17 cellular contexts compared by ENCODE assay signal in the genomic region with DNA sequence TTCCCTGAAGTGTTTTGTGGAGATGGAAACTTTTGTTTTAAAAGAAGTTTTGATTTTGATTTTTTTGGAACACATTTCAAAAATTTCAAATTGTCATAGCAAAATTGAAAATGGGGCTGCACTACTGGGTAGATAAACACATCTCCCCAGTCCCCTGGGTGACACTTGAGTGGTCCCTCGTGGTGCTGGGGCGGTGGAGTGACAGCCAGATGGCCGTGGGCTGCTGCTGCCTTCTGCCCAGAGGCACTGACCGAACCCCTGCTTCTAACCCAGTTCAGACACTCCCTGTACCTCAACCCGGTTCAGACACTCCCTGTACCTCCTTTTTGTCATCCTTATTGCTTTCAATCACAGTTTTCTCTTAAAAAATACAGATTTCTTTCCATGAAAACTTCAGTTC.
DNase-seq lines count a peak whose midpoint lies in the region; ATAC-seq and TF ChIP-seq lines count a peak whose summit lies in the region.
"Had no signal": no experiment of that assay in that cellular context is flagged by ENCODE, and none has a peak within 500 bp of the region (broad histone marks: within the 10 kb centered on the region; RNA-seq: fewer than 3 reads in every experiment).

No MANE protein-coding gene starts in this region.

- POLR2A ChIA-PET in activated CD4-positive, alpha-beta memory T cell treated with anti-CD3 and anti-CD28 coated beads for 36 hours (lab: Charles Lee): no interaction called here
- POLR2A ChIA-PET in activated CD4-positive, alpha-beta memory T cell treated with anti-CD3 and anti-CD28 coated beads, Interleukin-2, amount 10 ng/mL, durations not matched to agents 7 days and 5 days (lab: Charles Lee): no interaction called here

- DNase-seq in activated CD4-positive, alpha-beta memory T cell treated with anti-CD3 and anti-CD28 coated beads for 36 hours: no peak
- no peak for DNase-seq in activated CD4-positive, alpha-beta memory T cell treated with anti-CD3 and anti-CD28 coated beads, Interleukin-2, amount 10 ng/mL, durations not matched to agents 7 days and 5 days
- DNase-seq in chondrocyte (ENCODE audit: low spot score) (no peak), naive B cell (no peak), COR-L47 (lab: John Stamatoyannopoulos, UW) (no peak), body of pancreas (no peak), activated gamma-delta T cell (lab: John Stamatoyannopoulos, UW) (no peak)
- DNase-seq: DMS53; NCI-H187; NCI-H510A; stimulated activated CD4-positive, alpha-beta T cell treated with anti-CD3 and anti-CD28 coated beads, Interleukin-2, amount 100 ng/mL, for 24 hours had no signal

- no peaks in the 10 kb centered on the region for H3K9me3 Mint-ChIP-seq in activated CD4-positive, alpha-beta memory T cell treated with anti-CD3 and anti-CD28 coated beads for 36 hours
- no peaks in the 10 kb centered on the region for H3K9me3 Mint-ChIP-seq in activated CD4-positive, alpha-beta memory T cell treated with anti-CD3 and anti-CD28 coated beads, Interleukin-2, amount 10 ng/mL, durations not matched to agents 7 days and 5 days
- H3K9me3 Mint-ChIP-seq in chondrocyte (ENCODE audit: low read depth): no peaks in the 10 kb centered on the region
- H3K9me3 Mint-ChIP-seq in naive B cell: peaks cover 0 to 4% (median 0%) of the 10 kb centered on the region in 7 donors

- H3K27ac Mint-ChIP-seq in activated CD4-positive, alpha-beta memory T cell treated with anti-CD3 and anti-CD28 coated beads for 36 hours: peak overlapping the region; percentile 5
- no peak overlapping the region for H3K27ac Mint-ChIP-seq in activated CD4-positive, alpha-beta memory T cell treated with anti-CD3 and anti-CD28 coated beads, Interleukin-2, amount 10 ng/mL, durations not matched to agents 7 days and 5 days
- H3K27ac Mint-ChIP-seq in chondrocyte (ENCODE audit: unreplicated experiment): peak overlapping the region; percentile 90
- peak overlapping the region in 5 of 6 donors; percentile 7 to 80 (median 46) for H3K27ac Mint-ChIP-seq in naive B cell

- no peaks in the 10 kb centered on the region for H3K9me3 ChIP-seq in body of pancreas
- H3K9me3 ChIP-seq: A549, neutrophil had no signal

- peaks cover 13% of the 10 kb centered on the region for H3K4me1 Mint-ChIP-seq in activated CD4-positive, alpha-beta memory T cell treated with anti-CD3 and anti-CD28 coated beads for 36 hours (ENCODE audit: low read depth)
- H3K4me1 Mint-ChIP-seq in activated CD4-positive, alpha-beta memory T cell treated with anti-CD3 and anti-CD28 coated beads, Interleukin-2, amount 10 ng/mL, durations not matched to agents 7 days and 5 days: no peaks in the 10 kb centered on the region
- H3K4me1 Mint-ChIP-seq in chondrocyte (ENCODE audit: low read depth) (peaks cover 25% of the 10 kb centered on the region), naive B cell (peaks cover 23 to 35% (median 24%) of the 10 kb centered on the region in 3 donors)

- H3K4me1 ChIP-seq in body of pancreas: no peaks in the 10 kb centered on the region
- H3K4me1 ChIP-seq: A549 had no signal

- no peak overlapping the region for H3K4me3 ChIP-seq in body of pancreas
- H3K4me3 ChIP-seq: A549 had no signal

- peaks cover 52% of the 10 kb centered on the region for H3K36me3 Mint-ChIP-seq in activated CD4-positive, alpha-beta memory T cell treated with anti-CD3 and anti-CD28 coated beads for 36 hours
- H3K36me3 Mint-ChIP-seq in activated CD4-positive, alpha-beta memory T cell treated with anti-CD3 and anti-CD28 coated beads, Interleukin-2, amount 10 ng/mL, durations not matched to agents 7 days and 5 days (ENCODE audit: low read depth): peaks cover 53% of the 10 kb centered on the region
- H3K36me3 Mint-ChIP-seq in chondrocyte (ENCODE audit: low read depth) (peaks cover 19% of the 10 kb centered on the region), naive B cell (peaks cover 31 to 50% of the 10 kb centered on the region in 2 donors)

- H3K27ac ChIP-seq in body of pancreas: no peak overlapping the region
- H3K27ac ChIP-seq: A549, neutrophil, WERI-Rb-1 had no signal

- H3K27me3 ChIP-seq in body of pancreas: no peaks in the 10 kb centered on the region
- H3K27me3 ChIP-seq: neutrophil had no signal

- WGBS in body of pancreas, 2 donors: 88 to 89% methylated on average over 5 of the region's 5 CpGs

- ATAC-seq in naive B cell (ENCODE audit: low read depth in 2 of 2): no peak
- no peak for ATAC-seq in esophagus mucosa
- ATAC-seq in body of pancreas: no peak
- ATAC-seq: A549, HCT116 had no signal

- H3K27me3 Mint-ChIP-seq in activated CD4-positive, alpha-beta memory T cell treated with anti-CD3 and anti-CD28 coated beads for 36 hours: no peaks in the 10 kb centered on the region
- H3K27me3 Mint-ChIP-seq in activated CD4-positive, alpha-beta memory T cell treated with anti-CD3 and anti-CD28 coated beads, Interleukin-2, amount 10 ng/mL, durations not matched to agents 7 days and 5 days: no peaks in the 10 kb centered on the region
- H3K27me3 Mint-ChIP-seq in chondrocyte (ENCODE audit: low read depth) (no peaks in the 10 kb centered on the region), naive B cell (no peaks in the 10 kb centered on the region)
- H3K27me3 Mint-ChIP-seq: IgD-negative memory B cell had no signal

- CTCF ChIA-PET in activated CD4-positive, alpha-beta memory T cell treated with anti-CD3 and anti-CD28 coated beads for 36 hours (lab: Charles Lee): no interaction called here
- CTCF ChIA-PET in activated CD4-positive, alpha-beta memory T cell treated with anti-CD3 and anti-CD28 coated beads, Interleukin-2, amount 10 ng/mL, durations not matched to agents 7 days and 5 days (lab: Charles Lee): no interaction called here

- H3K4me3 Mint-ChIP-seq in activated CD4-positive, alpha-beta memory T cell treated with anti-CD3 and anti-CD28 coated beads for 36 hours: no peak overlapping the region
- no peak overlapping the region for H3K4me3 Mint-ChIP-seq in activated CD4-positive, alpha-beta memory T cell treated with anti-CD3 and anti-CD28 coated beads, Interleukin-2, amount 10 ng/mL, durations not matched to agents 7 days and 5 days
- H3K4me3 Mint-ChIP-seq in chondrocyte (ENCODE audit: unreplicated experiment): peak overlapping the region; percentile 37
- no peak overlapping the region for H3K4me3 Mint-ChIP-seq in naive B cell
- H3K4me3 Mint-ChIP-seq: IgD-negative memory B cell had no signal

- TF ChIP-seq CTCF in chondrocyte (IDR thresholded peaks at IDR 0.05): no peak
- no peak for TF ChIP-seq CTCF in body of pancreas (IDR thresholded peaks at IDR 0.05)

- TF ChIP-seq POLR2A in body of pancreas (IDR thresholded peaks at IDR 0.05): no peak

- intact Hi-C loops in activated CD4-positive, alpha-beta memory T cell treated with anti-CD3 and anti-CD28 coated beads for 36 hours (cut with micrococcal nuclease): no loop called here
- intact Hi-C loops in body of pancreas (cut with DNase I): no loop called here

- peaks cover 0 to 3% of the 10 kb centered on the region in 2 donors for H3K36me3 ChIP-seq in body of pancreas (replicated peaks in 1 of 2; ENCODE audit: insufficient read depth in 1 of 2, low read depth in 2 of 2)
- H3K36me3 ChIP-seq: neutrophil had no signal
